8 cellular contexts compared by ENCODE assay signal in genomic region chr16:19884021-19884485, GRCh38. TPM values are rescaled to one million over a fixed set of nuclear protein-coding genes. Genes with fewer than 3 reads are reported as not detected.
DNase-seq lines count a peak whose midpoint lies in the region; TF ChIP-seq lines count a peak whose summit lies in the region.

No MANE protein-coding gene starts in this region.

- no peak overlapping the region for H3K9ac ChIP-seq in fibroblast of lung (ENCODE audit: insufficient read depth, low read length)

- H3K4me2 ChIP-seq in DOHH2 (ENCODE audit: low read length) (peak overlapping the region; percentile 70), fibroblast of lung (ENCODE audit: extremely low read depth, insufficient read depth, low read length) (peak overlapping the region; percentile 62), osteoblast (ENCODE audit: insufficient read depth, low read length) (peak overlapping the region; percentile 71)

- no peak for TF ChIP-seq CTCF in DOHH2 (IDR thresholded peaks at IDR 0.05; ENCODE audit: low read depth, low read length, poor library complexity, severe bottlenecking)
- TF ChIP-seq CTCF in fibroblast of lung (conservative IDR thresholded peaks at IDR 0.05 in 1 of 2, IDR thresholded peaks at IDR 0.05 in 1 of 2; ENCODE audit: low read depth in 1 of 2, low read length in 2 of 2): no peak
- no peak for TF ChIP-seq CTCF in osteoblast (IDR thresholded peaks at IDR 0.05; ENCODE audit: extremely low read depth, low read depth, low read length)

- H3K9me3 ChIP-seq in DOHH2 (ENCODE audit: control insufficient read depth, insufficient read depth, low read length) (no peaks in the 10 kb centered on the region), SJSA1 (replicated peaks) (peaks cover 6% of the 10 kb centered on the region), fibroblast of lung (ENCODE audit: control insufficient read depth, insufficient read depth, low read depth, low read length) (no peaks in the 10 kb centered on the region), osteoblast (ENCODE audit: low read depth, low read length) (no peaks in the 10 kb centered on the region)

- H3K4me3 ChIP-seq in DOHH2 (ENCODE audit: low read length) (peak overlapping the region; percentile 57; the same call in 1 of the 2 replicates), SJSA1 (peak overlapping the region; percentile 77), fibroblast of lung (replicated peaks in 1 of 4; ENCODE audit: control extremely low read depth in 1 of 4, insufficient read depth in 1 of 4, low read depth in 3 of 4, low read length in 4 of 4) (peak overlapping the region; percentile 35 to 71 (median 50)), osteoblast (ENCODE audit: insufficient read depth, low read length) (peak overlapping the region; percentile 66)

- H3K27me3 ChIP-seq in DOHH2 (ENCODE audit: control insufficient read depth, low read length): peaks cover 19% of the 10 kb centered on the region
- H3K27me3 ChIP-seq in SJSA1 (replicated peaks): no peaks in the 10 kb centered on the region
- peaks cover 10% of the 10 kb centered on the region for H3K27me3 ChIP-seq in fibroblast of lung (ENCODE audit: control insufficient read depth, insufficient read depth, low read length)
- peaks cover 39% of the 10 kb centered on the region for H3K27me3 ChIP-seq in osteoblast (ENCODE audit: insufficient read depth, low read length)

- H3K27ac ChIP-seq in DOHH2 (ENCODE audit: low read depth, low read length) (no peak overlapping the region), SJSA1 (no peak overlapping the region), fibroblast of lung (ENCODE audit: insufficient read depth, low read length) (no peak overlapping the region), osteoblast (ENCODE audit: low read depth, low read length) (no peak overlapping the region)

- H3K9me2 ChIP-seq in DOHH2 (replicated peaks; ENCODE audit: control insufficient read depth, low read length): no peaks in the 10 kb centered on the region

- no peaks in the 10 kb centered on the region for H3F3A ChIP-seq in DOHH2 (ENCODE audit: control insufficient read depth, insufficient read depth)

- H3K79me2 ChIP-seq in DOHH2 (ENCODE audit: control insufficient read depth, low read length) (no peaks in the 10 kb centered on the region), fibroblast of lung (ENCODE audit: control insufficient read depth, insufficient read depth, low read length) (no peaks in the 10 kb centered on the region), osteoblast (ENCODE audit: insufficient read depth, low read length) (no peaks in the 10 kb centered on the region)

- H2AFZ ChIP-seq in fibroblast of lung (ENCODE audit: low read length) (no peak overlapping the region), osteoblast (ENCODE audit: low read length) (no peak overlapping the region)

- no peaks in the 10 kb centered on the region for H4K20me1 ChIP-seq in DOHH2 (ENCODE audit: control insufficient read depth, insufficient read depth, low read depth, low read length)
- H4K20me1 ChIP-seq in fibroblast of lung (ENCODE audit: control insufficient read depth, extremely low read depth, insufficient read depth, low read length): no peaks in the 10 kb centered on the region
- no peaks in the 10 kb centered on the region for H4K20me1 ChIP-seq in osteoblast (ENCODE audit: insufficient read depth, low read length)

- no peak for DNase-seq in SJSA1 (ENCODE audit: low read depth in 1 of 2, low spot score in 2 of 2)
- DNase-seq in fibroblast of lung (ENCODE audit: low read depth in 2 of 2): no peak
- no peak for DNase-seq in osteoblast (ENCODE audit: insufficient read length, low spot score, missing footprints)
- no peak for DNase-seq in foreskin melanocyte
- DNase-seq in stimulated activated CD8-positive, alpha-beta memory T cell treated with anti-CD3 and anti-CD28 coated beads, Interleukin-4, amount 100 ng/mL, for 48 hours: no peak
- no peak for DNase-seq in NCI-H524 treated with DMSO at 0.1 percent for 48 hours (lab: John Stamatoyannopoulos, UW)
- DNase-seq in SIG-M5 treated with dmso at 0.1 percent for 504 hours (lab: John Stamatoyannopoulos, UW; ENCODE audit: unreplicated experiment): no peak

- H3K36me3 ChIP-seq in DOHH2 (ENCODE audit: control insufficient read depth, low read length) (no peaks in the 10 kb centered on the region), SJSA1 (no peaks in the 10 kb centered on the region; the same call in 1 of the 2 replicates), fibroblast of lung (ENCODE audit: control insufficient read depth, insufficient read depth, low read length) (no peaks in the 10 kb centered on the region), osteoblast (ENCODE audit: insufficient read depth, low read length) (no peaks in the 10 kb centered on the region)

- H3K4me1 ChIP-seq in DOHH2 (ENCODE audit: control insufficient read depth, low read length): peaks cover 7% of the 10 kb centered on the region
- peaks cover 19% of the 10 kb centered on the region for H3K4me1 ChIP-seq in SJSA1 (replicated peaks)
- peaks cover 7% of the 10 kb centered on the region for H3K4me1 ChIP-seq in fibroblast of lung (ENCODE audit: control insufficient read depth, extremely low read depth, insufficient read depth, low read length)
- peaks cover 9% of the 10 kb centered on the region for H3K4me1 ChIP-seq in osteoblast (ENCODE audit: insufficient read depth, low read length)

RNA-seq across cellular contexts. Expression of gene GPRC5B, which starts 0.6 kb away (rescaled TPM):
- 5.8 and 12.1 TPM in 2 replicates for total RNA-seq in SJSA1 (2014; rRNA removed; shearing (Covaris generic))
- total RNA-seq in fibroblast of lung (4.5 and 6.4 TPM in 2 replicates), osteoblast (1.2 and 2.5 TPM in 2 replicates)
- polyA plus RNA-seq in fibroblast of lung: 4.3 and 12.3 TPM in 2 replicates
- polyA plus RNA-seq in fibroblast of lung (2012): 4.0 and 6.4 TPM in 2 replicates
- 2.8 and 17.0 TPM in 2 replicates for polyA minus RNA-seq in fibroblast of lung (ENCODE audit: low replicate concordance)
